In the genomic region with DNA sequence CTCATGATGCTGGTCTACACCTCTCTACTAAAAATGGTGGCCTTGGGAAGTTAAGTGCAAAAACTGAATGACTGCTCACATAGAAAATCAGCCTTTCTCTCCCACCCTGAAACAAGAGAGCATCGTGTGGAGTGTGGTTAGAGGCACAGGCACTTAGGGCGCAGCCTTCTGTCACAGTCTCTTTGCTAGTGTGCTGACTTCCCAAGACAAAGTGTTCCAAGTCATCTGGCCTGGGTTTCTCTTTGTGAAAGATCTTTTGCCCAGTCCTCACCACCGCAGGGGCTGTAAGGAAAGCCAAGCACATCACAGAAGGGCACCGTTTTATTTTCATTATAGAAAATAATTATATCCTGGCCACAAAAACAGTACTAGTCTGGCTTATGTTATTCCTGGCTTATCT, we compare ENCODE assay signal across 15 cellular contexts. TPM values are rescaled to one million over a fixed set of nuclear protein-coding genes. Genes with fewer than 3 reads are reported as not detected.
DNase-seq lines count a peak whose midpoint lies in the region; ATAC-seq and TF ChIP-seq lines count a peak whose summit lies in the region.
"Had no signal": no experiment of that assay in that cellular context is flagged by ENCODE, and none has a peak within 500 bp of the region (broad histone marks: within the 10 kb centered on the region; RNA-seq: fewer than 3 reads in every experiment).

No MANE protein-coding gene starts in this region.

- H3K36me3 ChIP-seq in KOPT-K1 (ENCODE audit: insufficient read depth, low read length), result peaks cover 43% of the 10 kb centered on the region
- H3K36me3 ChIP-seq in ovary, result no peaks in the 10 kb centered on the region

- H3K27me3 ChIP-seq in ovary, result no peaks in the 10 kb centered on the region
- H3K27me3 ChIP-seq: heart left ventricle had no signal

- POLR2A ChIA-PET in activated CD4-positive, alpha-beta memory T cell treated with anti-CD3 and anti-CD28 coated beads, Interleukin-2, amount 10 ng/mL, durations not matched to agents 7 days and 5 days (lab: Charles Lee), result no interaction called here

- no peak for TF ChIP-seq POLR2A in ovary (IDR thresholded peaks at IDR 0.05)

- H3K27ac ChIP-seq in KOPT-K1 (ENCODE audit: low read depth, low read length, poor library complexity, severe bottlenecking) (peak overlapping the region; percentile 14), ovary (peak overlapping the region; percentile 16 to 36)
- H3K27ac ChIP-seq: psoas muscle had no signal

- no peak for DNase-seq in activated CD4-positive, alpha-beta memory T cell treated with anti-CD3 and anti-CD28 coated beads, Interleukin-2, amount 10 ng/mL, durations not matched to agents 7 days and 5 days
- DNase-seq in fibroblast of gingiva (ENCODE audit: low read depth) (peak; percentile 42), ovary (no peak), NCI-H1048 (lab: John Stamatoyannopoulos, UW) (no peak), Kasumi-1 (lab: John Stamatoyannopoulos, UW) (no peak), NCI-H2107 treated with DMSO at 0.1 percent for 48 hours (lab: John Stamatoyannopoulos, UW; ENCODE audit: unreplicated experiment) (no peak)
- DNase-seq: activated naive CD4-positive, alpha-beta T cell treated with anti-CD3 and anti-CD28 coated beads, Interleukin-2, amount 50 U/mL, for 16 hours; CD4-positive, alpha-beta T cell; heart left ventricle; KG1; NCI-H1417; psoas muscle; stimulated activated CD4-positive, alpha-beta T cell treated with anti-CD3 and anti-CD28 coated beads, Interleukin-12 subunit alpha, Interleukin-12 subunit beta, amount 100 ng/mL, for 4 hours had no signal

- WGBS in ovary, 3 donors, result 19 to 38% (median 21%) methylated on average over 4 of the region's 4 CpGs

- peaks cover 66% of the 10 kb centered on the region for H3K4me1 Mint-ChIP-seq in activated CD4-positive, alpha-beta memory T cell treated with anti-CD3 and anti-CD28 coated beads, Interleukin-2, amount 10 ng/mL, durations not matched to agents 7 days and 5 days

- peaks cover 11% of the 10 kb centered on the region for H3K4me1 ChIP-seq in ovary (ENCODE audit: insufficient read depth)

- no peaks in the 10 kb centered on the region for H3K9me3 Mint-ChIP-seq in activated CD4-positive, alpha-beta memory T cell treated with anti-CD3 and anti-CD28 coated beads, Interleukin-2, amount 10 ng/mL, durations not matched to agents 7 days and 5 days
- H3K9me3 Mint-ChIP-seq: CD4-positive, alpha-beta T cell had no signal

- H3K27me3 Mint-ChIP-seq in activated CD4-positive, alpha-beta memory T cell treated with anti-CD3 and anti-CD28 coated beads, Interleukin-2, amount 10 ng/mL, durations not matched to agents 7 days and 5 days, result no peaks in the 10 kb centered on the region
- H3K27me3 Mint-ChIP-seq: CD4-positive, alpha-beta T cell had no signal

- peak overlapping the region; percentile 47 for H3K27ac Mint-ChIP-seq in activated CD4-positive, alpha-beta memory T cell treated with anti-CD3 and anti-CD28 coated beads, Interleukin-2, amount 10 ng/mL, durations not matched to agents 7 days and 5 days
- H3K27ac Mint-ChIP-seq: CD4-positive, alpha-beta T cell had no signal

- H3K4me3 ChIP-seq in ovary, result no peak overlapping the region
- H3K4me3 ChIP-seq: heart left ventricle, psoas muscle had no signal

- H3K9me3 ChIP-seq in KOPT-K1 (ENCODE audit: insufficient read depth, low read length, poor library complexity, severe bottlenecking), result no peaks in the 10 kb centered on the region
- no peaks in the 10 kb centered on the region for H3K9me3 ChIP-seq in ovary
- H3K9me3 ChIP-seq: heart left ventricle, psoas muscle had no signal

- H3K4me3 Mint-ChIP-seq in activated CD4-positive, alpha-beta memory T cell treated with anti-CD3 and anti-CD28 coated beads, Interleukin-2, amount 10 ng/mL, durations not matched to agents 7 days and 5 days, result no peak overlapping the region
- H3K4me3 Mint-ChIP-seq: CD4-positive, alpha-beta T cell had no signal

- CTCF ChIA-PET in activated CD4-positive, alpha-beta memory T cell treated with anti-CD3 and anti-CD28 coated beads, Interleukin-2, amount 10 ng/mL, durations not matched to agents 7 days and 5 days (lab: Charles Lee), result no interaction called here

- H3K36me3 Mint-ChIP-seq in activated CD4-positive, alpha-beta memory T cell treated with anti-CD3 and anti-CD28 coated beads, Interleukin-2, amount 10 ng/mL, durations not matched to agents 7 days and 5 days (ENCODE audit: low read depth), result peaks cover 56% of the 10 kb centered on the region

- no peak for TF ChIP-seq CTCF in ovary (IDR thresholded peaks at IDR 0.05)

- intact Hi-C loops in ovary (cut with DNase I), result loop anchor here in 2 of 4 donors (10.0 kb wide), 2 partner anchors 59 to 429 kb away; a partner anchor contains a TSS

- TF ChIP-seq EP300 in ovary (IDR thresholded peaks at IDR 0.05), result no peak

- no peak for ATAC-seq in GM21360 (IDR thresholded peaks at IDR 0.05; ENCODE audit: unreplicated experiment)
- ATAC-seq: heart left ventricle, psoas muscle had no signal

RNA-seq across cellular contexts. Expression of a gene that starts 12.5 kb away (rescaled TPM):
- total RNA-seq in activated CD4-positive, alpha-beta memory T cell treated with anti-CD3 and anti-CD28 coated beads, Interleukin-2, amount 10 ng/mL, durations not matched to agents 7 days and 5 days, result 10 to 100 TPM; 55.1 to 56.8 TPM
- 10 to 100 TPM; 13.4 to 19.3 (median 17.3) TPM for total RNA-seq in ovary
- 10 to 100 TPM; 18.4 to 28.2 TPM for polyA plus RNA-seq in ovary

RNA-seq across cellular contexts. Expression of a gene that starts 50.1 kb away (rescaled TPM):
- 10 to 100 TPM; 16.5 to 17.9 TPM for total RNA-seq in activated CD4-positive, alpha-beta memory T cell treated with anti-CD3 and anti-CD28 coated beads, Interleukin-2, amount 10 ng/mL, durations not matched to agents 7 days and 5 days
- 10 to 100 TPM; 15.3 to 82.9 (median 58.8) TPM for total RNA-seq in ovary
- 10 to 100 TPM; 29.3 to 37.4 TPM for polyA plus RNA-seq in ovary
